16 cellular contexts compared by ENCODE assay signal in genomic region chr10:24874133-24874532, GRCh38.
"Had no signal": no experiment of that assay in that cellular context is flagged by ENCODE, and none has a peak within 500 bp of the region (broad histone marks: within the 10 kb centered on the region; RNA-seq: fewer than 3 reads in every experiment).

No MANE protein-coding gene starts in this region.

- H3K36me3 ChIP-seq: esophagus squamous epithelium, right atrium auricular region, suprapubic skin, upper lobe of left lung had no signal

- H3K27me3 ChIP-seq: esophagus squamous epithelium, hepatocyte, right atrium auricular region, suprapubic skin, upper lobe of left lung had no signal

- H3K4me2 ChIP-seq: hepatocyte had no signal

- H3K27ac Mint-ChIP-seq: activated T-helper 17 cell treated with anti-CD3 and anti-CD28 coated beads, Interleukin-2, amount 50 U/mL, for 72 hours; naive thymus-derived CD4-positive, alpha-beta T cell had no signal

- H3K9me3 ChIP-seq: esophagus squamous epithelium, suprapubic skin, upper lobe of left lung had no signal

- H3K4me3 Mint-ChIP-seq: activated T-helper 17 cell treated with anti-CD3 and anti-CD28 coated beads, Interleukin-2, amount 50 U/mL, for 72 hours; naive thymus-derived CD4-positive, alpha-beta T cell had no signal

- H3K4me3 ChIP-seq: esophagus squamous epithelium, hepatocyte, right atrium auricular region, suprapubic skin, upper lobe of left lung had no signal

- H2AFZ ChIP-seq: hepatocyte had no signal

- DNase-seq: activated CD4-positive, CD25-positive, alpha-beta regulatory T cell treated with anti-CD3 and anti-CD28 coated beads, Interleukin-2, amount 50 U/mL, for 72 hours; activated naive CD4-positive, alpha-beta T cell treated with Interleukin-2 at 50 U/mL for 16 hours; activated T-cell treated with anti-CD3 and anti-CD28 coated beads for 4 hours; esophagus squamous epithelium; mammary epithelial cell; naive thymus-derived CD4-positive, alpha-beta T cell; stimulated activated CD4-positive, alpha-beta T cell treated with anti-CD3 and anti-CD28 coated beads, Interleukin-4, amount 100 ng/mL, for 24 hours; stimulated activated naive CD8-positive, alpha-beta T cell treated with anti-CD3 and anti-CD28 coated beads, Interleukin-15, Interleukin-2, amounts not matched to agents 100 U/mL and 50 U/mL, for 24 hours; T-helper 1 cell; T1000; upper lobe of left lung had no signal

- H3K79me2 ChIP-seq: hepatocyte had no signal

- ATAC-seq: activated T-helper 17 cell treated with anti-CD3 and anti-CD28 coated beads, Interleukin-2, amount 50 U/mL, for 72 hours; stimulated activated naive CD8-positive, alpha-beta T cell treated with anti-CD3 and anti-CD28 coated beads, Interleukin-15, Interleukin-2, amounts not matched to agents 100 U/mL and 50 U/mL, for 24 hours had no signal

- H3K27me3 Mint-ChIP-seq: activated T-helper 17 cell treated with anti-CD3 and anti-CD28 coated beads, Interleukin-2, amount 50 U/mL, for 72 hours; naive thymus-derived CD4-positive, alpha-beta T cell; progenitor cell of endocrine pancreas had no signal
